In the genomic region with DNA sequence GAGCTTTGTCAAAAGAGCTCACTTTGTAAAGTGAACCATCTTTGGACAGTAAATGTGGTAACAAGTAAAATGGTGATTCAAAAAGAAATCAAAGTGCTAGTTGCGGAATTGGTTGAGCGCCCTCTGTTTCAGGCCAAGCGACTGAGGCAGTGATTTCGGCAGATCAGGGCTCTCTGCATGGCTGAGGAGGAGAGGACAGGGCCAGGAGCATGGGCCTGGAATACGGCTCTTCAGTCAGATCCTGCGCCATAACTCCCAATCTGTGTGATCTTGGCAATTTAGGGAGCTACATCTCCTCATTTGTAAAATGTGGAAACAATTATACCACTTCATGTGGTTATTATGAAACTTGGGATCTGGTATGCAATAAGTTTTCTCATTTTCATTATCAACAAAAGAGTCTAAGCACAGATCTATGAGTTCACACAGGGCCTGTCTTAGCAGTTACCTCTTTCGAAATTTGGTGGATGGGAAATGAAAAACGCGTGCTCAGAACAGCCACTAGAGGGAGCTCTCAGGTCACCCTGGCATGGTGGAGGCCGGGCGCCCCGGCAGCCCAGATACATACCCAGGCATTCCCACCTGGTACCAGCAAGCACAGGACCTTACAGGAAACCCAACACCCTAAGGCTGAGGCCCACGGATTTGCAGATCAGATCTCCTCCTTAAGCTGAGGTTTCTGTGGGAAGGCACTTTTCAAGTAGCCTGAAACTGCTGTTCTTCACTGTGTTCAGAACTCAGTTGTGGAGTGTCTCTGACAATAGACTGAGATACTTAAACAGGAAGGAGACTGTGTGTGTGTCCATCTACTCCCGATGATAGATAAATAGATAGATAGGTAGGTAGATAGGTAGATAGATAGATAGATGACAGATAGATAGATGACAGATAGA, we compare ENCODE assay signal across 8 cellular contexts.
A peak's percentile ranks its signal among the peaks of the same experiment; 100 is the strongest.
DNase-seq lines count a peak whose midpoint lies in the region; ATAC-seq and TF ChIP-seq lines count a peak whose summit lies in the region.

No MANE protein-coding gene starts in this region.

- TF ChIP-seq EP300 in Ishikawa (IDR thresholded peaks at IDR 0.05; ENCODE audit: borderline replicate concordance) (no peak), upper lobe of left lung (IDR thresholded peaks at IDR 0.05) (no peak)

- no peak for TF ChIP-seq POLR2A in upper lobe of left lung (IDR thresholded peaks at IDR 0.05)

- no peaks in the 10 kb centered on the region for H3K36me3 ChIP-seq in upper lobe of left lung

- peaks cover 0 to 12% (median 8%) of the 10 kb centered on the region in 4 donors for H3K4me1 ChIP-seq in upper lobe of left lung

- peak; percentile 72 for DNase-seq in ELR (ENCODE audit: low read depth)
- DNase-seq in SHP77 (lab: John Stamatoyannopoulos, UW), result peak; percentile 71 to 81
- DNase-seq in activated gamma-delta T cell (lab: John Stamatoyannopoulos, UW), result peak; percentile 16
- DNase-seq in glomerular endothelial cell (ENCODE audit: extremely low read depth, low read depth, low spot score), result peak; percentile 16
- DNase-seq in pons (ENCODE audit: low spot score), result peak; percentile 58
- peak; percentile 68 to 87 for DNase-seq in upper lobe of left lung

- TF ChIP-seq RAD21 in Ishikawa (IDR thresholded peaks at IDR 0.05; ENCODE audit: low read depth), result peak; percentile 79

- H3K9me3 ChIP-seq in upper lobe of left lung, result no peaks in the 10 kb centered on the region

- H3K27me3 ChIP-seq in upper lobe of left lung, result no peaks in the 10 kb centered on the region

- H3K4me3 ChIP-seq in upper lobe of left lung, result no peak overlapping the region

- 38% methylated on average over 14 of the region's 14 CpGs for WGBS in upper lobe of left lung, 2 donors

- peak; percentile 53 for ATAC-seq in GM21619 (IDR thresholded peaks at IDR 0.05; ENCODE audit: unreplicated experiment)
- peak; percentile 82 to 86 for ATAC-seq in upper lobe of left lung (ENCODE audit: low FRiP score in 2 of 2)

- H3K27ac ChIP-seq in upper lobe of left lung, result peak overlapping the region; percentile 70 to 84 (median 76)

- TF ChIP-seq CTCF in upper lobe of left lung (IDR thresholded peaks at IDR 0.05), result peak; percentile 65 to 84 (median 70)

TF ChIP-seq in Ishikawa, 13 proteins besides CTCF, POLR2A, EP300 and RAD21:
- TF ChIP-seq MAX (IDR thresholded peaks at IDR 0.05) (0 out of 2 replicates have a peak, but pooled peaks have one; percentile 19), ZBTB7A (IDR thresholded peaks at IDR 0.05; ENCODE audit: low read depth) (no peak)

Comparison
In these comparisons a context has a peak if more than half of its experiments do, and no peak if none do; other contexts are left out.
1. DNase-seq: peak in every context shown above with its lines; median percentile 78 in upper lobe of left lung; 76 in SHP77; 72 in ELR; 58 in pons; 16 in activated gamma-delta T cell; 16 in glomerular endothelial cell.